Comparison of ENCODE assay signal across 23 cellular contexts in genomic region chr20:10339609-10340008, GRCh38.
"Had no signal": no experiment of that assay in that cellular context is flagged by ENCODE, and none has a peak within 500 bp of the region (broad histone marks: within the 10 kb centered on the region; RNA-seq: fewer than 3 reads in every experiment).

No MANE protein-coding gene starts in this region.

- DNase-seq: dorsolateral prefrontal cortex; effector CD4-positive, alpha-beta T cell; effector memory CD4-positive, alpha-beta T cell; foreskin fibroblast; foreskin melanocyte; gastrocnemius medialis; glutamatergic neuron; head of caudate nucleus; heart right ventricle; hippocampal formation; left cardiac atrium; left lung; left ventricle myocardium superior; lower lobe of right lung; mesenchymal stem cell; mucosa of descending colon; naive B cell; naive thymus-derived CD8-positive, alpha-beta T cell had no signal

- H3K9me3 ChIP-seq: esophagus muscularis mucosa, gastrocnemius medialis, heart right ventricle, lower lobe of right lung, mucosa of descending colon had no signal

- H3K27me3 ChIP-seq: dorsolateral prefrontal cortex, gastrocnemius medialis, left lung had no signal

- H3K4me3 ChIP-seq: coronary artery, dorsolateral prefrontal cortex, esophagus muscularis mucosa, gastrocnemius medialis, heart right ventricle, left lung, lower lobe of right lung, mucosa of descending colon had no signal

- H3K27ac ChIP-seq: coronary artery, esophagus muscularis mucosa, gastrocnemius medialis, heart right ventricle, left lung, lower lobe of right lung had no signal

- ATAC-seq: gastrocnemius medialis; heart right ventricle; left cardiac atrium; left lung; left ventricle myocardium superior; lower lobe of right lung; mucosa of descending colon; naive thymus-derived CD8-positive, alpha-beta T cell had no signal

- H3K36me3 ChIP-seq: esophagus muscularis mucosa, gastrocnemius medialis, heart right ventricle, left lung, lower lobe of right lung had no signal

- FAIRE-seq: endothelial cell of umbilical vein, islet of Langerhans, keratinocyte had no signal

- H3K4me1 ChIP-seq: esophagus muscularis mucosa, gastrocnemius medialis, heart right ventricle, left lung, lower lobe of right lung had no signal
